ENCODE assay signal across 31 cellular contexts in the genomic region with DNA sequence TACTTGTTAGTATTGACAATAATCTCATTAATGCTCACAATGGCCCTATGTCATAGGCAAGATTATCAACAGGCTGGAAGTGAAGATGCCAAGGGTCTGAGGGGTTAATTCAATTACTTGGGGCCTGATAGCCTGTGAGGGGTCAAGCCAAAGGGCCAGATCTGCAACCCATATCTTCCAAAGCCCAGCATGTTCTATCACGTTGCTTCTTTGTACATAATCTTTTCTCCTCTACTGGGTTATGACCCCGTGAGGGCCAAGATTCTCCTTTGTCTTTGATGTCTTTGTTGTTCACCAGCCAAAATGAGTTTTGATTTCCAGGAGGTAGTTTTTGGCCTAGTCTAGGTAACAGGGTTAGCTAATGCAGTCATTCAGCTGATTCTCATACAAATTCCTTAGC.
"Had no signal": no experiment of that assay in that cellular context is flagged by ENCODE, and none has a peak within 500 bp of the region (broad histone marks: within the 10 kb centered on the region; RNA-seq: fewer than 3 reads in every experiment).

No MANE protein-coding gene starts in this region.

- H3K27ac Mint-ChIP-seq: activated CD4-positive, alpha-beta memory T cell treated with anti-CD3 and anti-CD28 coated beads for 36 hours; activated CD4-positive, alpha-beta T cell treated with anti-CD3 and anti-CD28 coated beads for 36 hours; activated CD4-positive, alpha-beta T cell treated with anti-CD3 and anti-CD28 coated beads, Interleukin-2, amount 10 ng/mL, durations not matched to agents 24 days and 14 days; activated CD8-positive, alpha-beta memory T cell treated with anti-CD3 and anti-CD28 coated beads, Interleukin-2, amount 10 ng/mL, durations not matched to agents 7 days and 5 days; activated CD8-positive, alpha-beta T cell treated with anti-CD3 and anti-CD28 coated beads, Interleukin-2, amount 10 ng/mL, durations not matched to agents 7 days and 5 days; activated naive CD4-positive, alpha-beta T cell treated with anti-CD3 and anti-CD28 coated beads, Interleukin-2, amount 10 ng/mL, durations not matched to agents 7 days and 5 days; activated T-helper 1 cell treated with anti-CD3 and anti-CD28 coated beads, Interleukin-12 subunit alpha, Interleukin-12 subunit beta, Interleukin-2, Interleukin-4 antibody, amounts not matched to agents 30 ng/mL and 10 ng/mL and 1 ng/mL, durations not matched to agents 14 hours and 24 hours and 36 hours; activated T-helper 2 cell treated with anti-CD3 and anti-CD28 coated beads, Interferon-gamma antibody, Interleukin-2, Interleukin-4, amounts not matched to agents 10 μg/mL and 5 μg/mL and 100 μg/mL, durations not matched to agents 14 hours and 24 hours and 36 hours; dendritic cell treated with granulocyte-macrophage colony-stimulating factor and Interleukin-4, amounts not matched to agents 40 ng/mL and 50 ng/mL, for 4 days; T-helper 17 cell; T-helper 2 cell treated with Interferon-gamma antibody and Interleukin-4, amounts not matched to agents 5 μg/mL and 100 μg/mL, for 36 hours had no signal

- H3K9me3 Mint-ChIP-seq: activated CD4-positive, alpha-beta memory T cell treated with anti-CD3 and anti-CD28 coated beads for 36 hours; activated CD4-positive, alpha-beta T cell treated with anti-CD3 and anti-CD28 coated beads, Interleukin-2, amount 10 ng/mL, durations not matched to agents 24 days and 14 days; activated naive CD4-positive, alpha-beta T cell treated with anti-CD3 and anti-CD28 coated beads, Interleukin-2, amount 10 ng/mL, durations not matched to agents 7 days and 5 days; activated naive CD4-positive, alpha-beta T cell treated with anti-CD3 and anti-CD28 coated beads, Interleukin-2, amount 50 U/mL, for 72 hours; activated T-helper 1 cell treated with anti-CD3 and anti-CD28 coated beads, Interleukin-12 subunit alpha, Interleukin-12 subunit beta, Interleukin-2, Interleukin-4 antibody, amounts not matched to agents 30 ng/mL and 10 ng/mL and 1 ng/mL, durations not matched to agents 14 hours and 24 hours and 36 hours; activated T-helper 2 cell treated with anti-CD3 and anti-CD28 coated beads, Interferon-gamma antibody, Interleukin-2, Interleukin-4, amounts not matched to agents 10 μg/mL and 5 μg/mL and 100 μg/mL, durations not matched to agents 14 hours and 24 hours and 36 hours; central memory CD8-positive, alpha-beta T cell; dendritic cell treated with granulocyte-macrophage colony-stimulating factor and Interleukin-4, amounts not matched to agents 40 ng/mL and 50 ng/mL, for 4 days; T-helper 2 cell treated with Interferon-gamma antibody and Interleukin-4, amounts not matched to agents 5 μg/mL and 100 μg/mL, for 36 hours had no signal

- H3K4me3 Mint-ChIP-seq: activated CD4-positive, alpha-beta memory T cell treated with anti-CD3 and anti-CD28 coated beads for 36 hours; activated CD4-positive, alpha-beta T cell treated with anti-CD3 and anti-CD28 coated beads for 36 hours; activated CD4-positive, alpha-beta T cell treated with anti-CD3 and anti-CD28 coated beads, Interleukin-2, amount 10 ng/mL, durations not matched to agents 24 days and 14 days; activated CD8-positive, alpha-beta memory T cell treated with anti-CD3 and anti-CD28 coated beads, Interleukin-2, amount 10 ng/mL, durations not matched to agents 7 days and 5 days; activated CD8-positive, alpha-beta T cell treated with anti-CD3 and anti-CD28 coated beads, Interleukin-2, amount 10 ng/mL, durations not matched to agents 7 days and 5 days; activated naive CD4-positive, alpha-beta T cell treated with anti-CD3 and anti-CD28 coated beads, Interleukin-2, amount 10 ng/mL, durations not matched to agents 7 days and 5 days; activated T-helper 1 cell treated with anti-CD3 and anti-CD28 coated beads, Interleukin-12 subunit alpha, Interleukin-12 subunit beta, Interleukin-2, Interleukin-4 antibody, amounts not matched to agents 30 ng/mL and 10 ng/mL and 1 ng/mL, durations not matched to agents 14 hours and 24 hours and 36 hours; central memory CD8-positive, alpha-beta T cell; dendritic cell treated with granulocyte-macrophage colony-stimulating factor and Interleukin-4, amounts not matched to agents 40 ng/mL and 50 ng/mL, for 4 days; T-helper 17 cell; T-helper 2 cell treated with Interferon-gamma antibody and Interleukin-4, amounts not matched to agents 5 μg/mL and 100 μg/mL, for 36 hours had no signal

- H3K4me3 ChIP-seq: coronary artery, dorsolateral prefrontal cortex had no signal

- H3K27me3 Mint-ChIP-seq: activated CD4-positive, alpha-beta memory T cell treated with anti-CD3 and anti-CD28 coated beads for 36 hours; activated CD4-positive, alpha-beta T cell treated with anti-CD3 and anti-CD28 coated beads for 36 hours; activated CD4-positive, alpha-beta T cell treated with anti-CD3 and anti-CD28 coated beads, Interleukin-2, amount 10 ng/mL, durations not matched to agents 24 days and 14 days; activated CD8-positive, alpha-beta memory T cell treated with anti-CD3 and anti-CD28 coated beads, Interleukin-2, amount 10 ng/mL, durations not matched to agents 7 days and 5 days; central memory CD8-positive, alpha-beta T cell had no signal

- ATAC-seq: activated CD4-positive, alpha-beta T cell treated with anti-CD3 and anti-CD28 coated beads for 36 hours; activated CD8-positive, alpha-beta memory T cell treated with anti-CD3 and anti-CD28 coated beads, Interleukin-2, amount 10 ng/mL, durations not matched to agents 7 days and 5 days; activated CD8-positive, alpha-beta T cell treated with anti-CD3 and anti-CD28 coated beads, Interleukin-2, amount 10 ng/mL, durations not matched to agents 7 days and 5 days; activated naive CD4-positive, alpha-beta T cell treated with anti-CD3 and anti-CD28 coated beads, Interleukin-2, amount 50 U/mL, for 72 hours; esophagus mucosa; T-helper 17 cell had no signal

- DNase-seq: activated CD4-positive, alpha-beta memory T cell treated with anti-CD3 and anti-CD28 coated beads for 36 hours; activated CD4-positive, alpha-beta T cell treated with anti-CD3 and anti-CD28 coated beads for 36 hours; activated CD4-positive, alpha-beta T cell treated with anti-CD3 and anti-CD28 coated beads, Interleukin-2, amount 10 ng/mL, durations not matched to agents 24 days and 14 days; activated CD4-positive, CD25-positive, alpha-beta regulatory T cell; activated CD4-positive, CD25-positive, alpha-beta regulatory T cell treated with anti-CD3 and anti-CD28 coated beads, Interleukin-2, amount 50 U/mL, for 72 hours; activated CD8-positive, alpha-beta memory T cell treated with anti-CD3 and anti-CD28 coated beads, Interleukin-2, amount 10 ng/mL, durations not matched to agents 7 days and 5 days; activated CD8-positive, alpha-beta memory T cell treated with anti-CD3 and anti-CD28 coated beads, Interleukin-2, amount 50 U/mL, for 4 hours; activated CD8-positive, alpha-beta T cell treated with anti-CD3 and anti-CD28 coated beads, Interleukin-2, amount 10 ng/mL, durations not matched to agents 7 days and 5 days; activated gamma-delta T cell; activated naive CD4-positive, alpha-beta T cell; activated naive CD4-positive, alpha-beta T cell treated with anti-CD3 and anti-CD28 coated beads, Interleukin-2, amount 10 ng/mL, durations not matched to agents 7 days and 5 days; activated T-cell treated with anti-CD3 and anti-CD28 coated beads, Interleukin-2, amount 50 U/mL, for 1 hour; activated T-cell treated with anti-CD3 and anti-CD28 coated beads, Interleukin-2, amount 50 U/mL, for 48 hours; amniotic stem cell; anterior cingulate cortex; brain microvascular endothelial cell; dorsolateral prefrontal cortex; effector CD8-positive, alpha-beta T cell; foreskin fibroblast; head of caudate nucleus; T-helper 1 cell; T-helper 17 cell; T1000 had no signal

- H3K36me3 ChIP-seq: brain microvascular endothelial cell had no signal

- H3K36me3 Mint-ChIP-seq: activated CD4-positive, alpha-beta memory T cell treated with anti-CD3 and anti-CD28 coated beads for 36 hours; activated CD8-positive, alpha-beta memory T cell treated with anti-CD3 and anti-CD28 coated beads, Interleukin-2, amount 10 ng/mL, durations not matched to agents 7 days and 5 days; activated naive CD4-positive, alpha-beta T cell treated with anti-CD3 and anti-CD28 coated beads, Interleukin-2, amount 10 ng/mL, durations not matched to agents 7 days and 5 days; activated naive CD4-positive, alpha-beta T cell treated with anti-CD3 and anti-CD28 coated beads, Interleukin-2, amount 50 U/mL, for 72 hours had no signal

- H3K27ac ChIP-seq: brain microvascular endothelial cell, coronary artery, dorsolateral prefrontal cortex had no signal

- H3K4me1 Mint-ChIP-seq: activated CD4-positive, alpha-beta T cell treated with anti-CD3 and anti-CD28 coated beads for 36 hours; activated CD4-positive, alpha-beta T cell treated with anti-CD3 and anti-CD28 coated beads, Interleukin-2, amount 10 ng/mL, durations not matched to agents 24 days and 14 days; activated CD8-positive, alpha-beta memory T cell treated with anti-CD3 and anti-CD28 coated beads, Interleukin-2, amount 10 ng/mL, durations not matched to agents 7 days and 5 days; activated naive CD4-positive, alpha-beta T cell treated with anti-CD3 and anti-CD28 coated beads, Interleukin-2, amount 10 ng/mL, durations not matched to agents 7 days and 5 days; central memory CD8-positive, alpha-beta T cell had no signal

- H3K27me3 ChIP-seq: brain microvascular endothelial cell, dorsolateral prefrontal cortex had no signal
